Comparison of ENCODE assay signal across 15 cellular contexts in the genomic region with DNA sequence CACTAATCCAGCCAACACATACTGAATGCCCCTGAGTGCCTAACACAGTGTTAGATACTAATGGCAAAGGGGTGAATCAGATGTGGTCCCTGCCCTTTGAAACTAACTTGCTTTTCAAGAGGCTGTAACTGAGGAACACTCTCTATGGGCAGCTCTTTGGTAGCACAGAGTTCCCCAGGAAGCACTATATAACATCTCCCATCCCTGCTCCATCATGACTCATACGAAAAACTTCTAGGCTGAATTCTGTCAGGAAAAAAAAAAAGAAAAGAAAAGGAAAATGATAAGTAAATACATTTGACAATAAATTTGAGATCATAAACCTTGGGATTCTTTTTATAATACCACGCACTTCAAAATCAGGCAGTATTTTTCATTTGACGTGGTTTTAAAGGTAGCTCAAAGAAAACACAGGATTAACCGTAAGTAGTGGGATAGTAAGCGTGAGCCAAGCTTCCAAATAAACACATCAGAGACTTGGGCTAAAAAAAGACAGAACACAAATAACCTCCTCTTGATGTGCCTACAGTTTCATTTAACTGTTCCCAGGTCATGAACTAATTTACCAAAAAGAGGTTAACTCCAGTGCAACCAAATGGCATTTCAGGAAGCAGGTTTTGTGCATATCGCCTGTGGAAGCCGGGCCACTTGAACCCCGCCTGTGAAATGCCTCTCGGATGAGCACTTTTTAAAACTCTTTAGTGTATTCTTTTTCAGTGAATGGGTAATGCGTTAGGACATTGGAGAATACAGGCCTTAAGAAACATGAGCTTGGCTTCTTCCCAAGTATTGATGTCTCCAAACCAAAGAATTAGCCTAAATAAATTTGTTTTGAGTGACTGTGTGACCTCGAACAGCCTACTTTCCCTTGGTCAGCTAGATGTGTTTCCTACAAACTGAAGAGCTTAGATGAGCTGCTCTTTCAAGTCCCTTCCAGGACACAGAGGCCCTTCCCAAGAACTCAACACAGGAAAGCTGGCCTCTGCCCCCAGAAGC. TPM values are rescaled to one million over a fixed set of nuclear protein-coding genes. Genes with fewer than 3 reads are reported as not detected.
A peak's percentile ranks its signal among the peaks of the same experiment; 100 is the strongest.
DNase-seq lines count a peak whose midpoint lies in the region; ATAC-seq and TF ChIP-seq lines count a peak whose summit lies in the region.
"Had no signal": no experiment of that assay in that cellular context is flagged by ENCODE, and none has a peak within 500 bp of the region (broad histone marks: within the 10 kb centered on the region; RNA-seq: fewer than 3 reads in every experiment).

No MANE protein-coding gene starts in this region.

- H3K4me3 ChIP-seq in GM23338, result no peak overlapping the region
- no peak overlapping the region for H3K4me3 ChIP-seq in gastrocnemius medialis

- TF ChIP-seq POLR2A in gastrocnemius medialis (IDR thresholded peaks at IDR 0.05), result no peak

- intact Hi-C loops in gastrocnemius medialis (cut with DNase I; ENCODE audit: low total_unique reads), result no loop called here
- intact Hi-C loops in posterior vena cava (cut with DNase I), result loop anchor here in 1 of 2 donors (5.0 kb wide), 1 partner anchor 834 kb away; no protein-coding TSS in a partner anchor

- no peaks in the 10 kb centered on the region for H3K36me3 Mint-ChIP-seq in GM23338 (ENCODE audit: low read depth)
- H3K36me3 Mint-ChIP-seq: activated CD4-positive, alpha-beta memory T cell treated with anti-CD3 and anti-CD28 coated beads for 36 hours; activated naive CD4-positive, alpha-beta T cell treated with anti-CD3 and anti-CD28 coated beads, Interleukin-2, amount 50 U/mL, for 72 hours had no signal

- ATAC-seq in GM23338, result no peak
- peak in 1 of 2 donors; percentile 68 for ATAC-seq in gastrocnemius medialis
- ATAC-seq: activated naive CD4-positive, alpha-beta T cell treated with anti-CD3 and anti-CD28 coated beads, Interleukin-2, amount 50 U/mL, for 72 hours; left colon had no signal

- no peak overlapping the region for H3K4me3 Mint-ChIP-seq in GM23338
- H3K4me3 Mint-ChIP-seq: activated CD4-positive, alpha-beta memory T cell treated with anti-CD3 and anti-CD28 coated beads for 36 hours had no signal

- no peaks in the 10 kb centered on the region for H3K79me2 ChIP-seq in GM23338 (replicated peaks; ENCODE audit: insufficient read depth)

- H2AFZ ChIP-seq in GM23338, result peak overlapping the region; percentile 24; the same call in 1 of the 2 replicates

- peaks cover 3% of the 10 kb centered on the region for H3K27me3 Mint-ChIP-seq in GM23338 (ENCODE audit: insufficient read depth, low read depth, poor library complexity)

- no peak overlapping the region for H3K27ac Mint-ChIP-seq in GM23338
- H3K27ac Mint-ChIP-seq: activated CD4-positive, alpha-beta memory T cell treated with anti-CD3 and anti-CD28 coated beads for 36 hours; activated naive CD4-positive, alpha-beta T cell treated with anti-CD3 and anti-CD28 coated beads, Interleukin-2, amount 50 U/mL, for 72 hours had no signal

- in situ Hi-C loops in gastrocnemius medialis (cut with MboI; ENCODE audit: low sequenced_read_pairs in 4 of 4), result loop anchor here (25.0 kb wide), 2 partner anchors 844 to 1344 kb away; partner anchors contain the start of gene OSR1 (in 4 of the 4)

- no peaks in the 10 kb centered on the region for H4K20me1 ChIP-seq in GM23338 (replicated peaks; ENCODE audit: insufficient read depth)

- H3K27ac ChIP-seq in GM23338 (ENCODE audit: low read depth) (no peak overlapping the region), gastrocnemius medialis (peak overlapping the region in 3 of 4 donors; percentile 30 to 39 (median 39))

- no peaks in the 10 kb centered on the region for H3K27me3 ChIP-seq in GM23338 (ENCODE audit: insufficient read depth)
- no peaks in the 10 kb centered on the region for H3K27me3 ChIP-seq in gastrocnemius medialis

- peaks cover 5% of the 10 kb centered on the region; the same call in 1 of the 2 replicates for H3K4me1 ChIP-seq in GM23338 (ENCODE audit: insufficient read depth)
- peaks cover 14 to 27% of the 10 kb centered on the region in 2 donors for H3K4me1 ChIP-seq in gastrocnemius medialis

- H3K4me1 Mint-ChIP-seq in GM23338, result peaks cover 12% of the 10 kb centered on the region

- H3K9me2 ChIP-seq in GM23338 (ENCODE audit: insufficient read depth), result no peaks in the 10 kb centered on the region

- no peak overlapping the region for H3K4me2 ChIP-seq in GM23338

- H3K9me3 Mint-ChIP-seq in GM23338, result no peaks in the 10 kb centered on the region
- H3K9me3 Mint-ChIP-seq: activated CD4-positive, alpha-beta memory T cell treated with anti-CD3 and anti-CD28 coated beads for 36 hours; activated naive CD4-positive, alpha-beta T cell treated with anti-CD3 and anti-CD28 coated beads, Interleukin-2, amount 50 U/mL, for 72 hours had no signal

- no peak for DNase-seq in GM23338 (ENCODE audit: low spot score)
- peak; percentile 65 for DNase-seq in amniotic epithelial cell (ENCODE audit: low read depth)
- DNase-seq in glomerular visceral epithelial cell (ENCODE audit: extremely low spot score), result peak; percentile 4
- DNase-seq in gastrocnemius medialis, result no peak
- no peak for DNase-seq in NCI-H774 (lab: John Stamatoyannopoulos, UW)
- DNase-seq in activated naive CD4-positive, alpha-beta T cell treated with Interleukin-2 at 50 U/mL for 16 hours, result no peak
- DNase-seq in posterior vena cava (ENCODE audit: low spot score), result no peak
- DNase-seq in GM10266 (ENCODE audit: extremely low spot score), result no peak
- DNase-seq: activated CD4-positive, alpha-beta memory T cell treated with anti-CD3 and anti-CD28 coated beads for 36 hours; left colon; NCI-H1417 treated with DMSO at 0.1 percent for 48 hours; NK-92 treated with Interleukin-12 subunit alpha and Interleukin-12 subunit beta, amount 100 ng/mL, for 24 hours; posterior cingulate gyrus; T-helper 1 cell had no signal

- TF ChIP-seq CTCF in GM23338 (conservative IDR thresholded peaks at IDR 0.05; ENCODE audit: low read depth in 2 of 2) (no peak), gastrocnemius medialis (IDR thresholded peaks at IDR 0.05 in 4 of 5, conservative IDR thresholded peaks at IDR 0.05 in 1 of 5) (no peak), GM10266 (IDR thresholded peaks at IDR 0.05; ENCODE audit: control insufficient read depth, insufficient read depth, low read depth, missing control alignments) (no peak)

- no peaks in the 10 kb centered on the region for H3K36me3 ChIP-seq in GM23338 (ENCODE audit: insufficient read depth)
- H3K36me3 ChIP-seq in gastrocnemius medialis, result no peaks in the 10 kb centered on the region

- H3K9me3 ChIP-seq in gastrocnemius medialis, result no peaks in the 10 kb centered on the region

- no peaks in the 10 kb centered on the region for H3F3A ChIP-seq in GM23338 (replicated peaks; ENCODE audit: low read depth)

TF ChIP-seq in GM23338, 12 proteins besides CTCF, POLR2A, EP300 and RAD21 (continues in another document):
- TF ChIP-seq EZH2phosphoT487 (IDR thresholded peaks at IDR 0.05; ENCODE audit: unreplicated experiment), result no peak

RNA-seq across cellular contexts. Expression of gene RDH14, which starts 42.0 kb away (rescaled TPM):
- total RNA-seq in GM23338 (2014; rRNA removed; shearing (Covaris generic)), result 38.0 and 38.1 TPM in 2 replicates
- polyA plus RNA-seq in GM23338 (2016; fragmentation: Nextera tagmentation; extraction: Ambion mirVana), result 40.6 and 41.7 TPM in 2 replicates
- total RNA-seq in gastrocnemius medialis (10 to 100 TPM; 24.6 to 55.4 (median 49.8) TPM), posterior vena cava (10 to 100 TPM; 25.1 to 29.4 TPM)

Comparison
In these comparisons a context has a peak if more than half of its experiments do, and no peak if none do; other contexts are left out.
1. DNase-seq: peak in amniotic epithelial cell (single experiment) and glomerular visceral epithelial cell (single experiment); none in GM23338 (single experiment), gastrocnemius medialis (0 of 2), NCI-H774 (single experiment), activated naive CD4-positive, alpha-beta T cell treated with Interleukin-2 at 50 U/mL for 16 hours (single experiment), posterior vena cava (single experiment) and GM10266 (single experiment).